Comparison of ENCODE assay signal across 9 cellular contexts in genomic region chr6:52573295-52573694, GRCh38. TPM values are rescaled to one million over a fixed set of nuclear protein-coding genes. Genes with fewer than 3 reads are reported as not detected.
DNase-seq lines count a peak whose midpoint lies in the region; ATAC-seq lines count a peak whose summit lies in the region.
"Had no signal": no experiment of that assay in that cellular context is flagged by ENCODE, and none has a peak within 500 bp of the region (broad histone marks: within the 10 kb centered on the region; RNA-seq: fewer than 3 reads in every experiment).

No MANE protein-coding gene starts in this region.

- H3K4me1 ChIP-seq in SJSA1 (replicated peaks): peaks cover 50% of the 10 kb centered on the region
- peaks cover 69% of the 10 kb centered on the region for H3K4me1 ChIP-seq in skeletal muscle satellite cell (ENCODE audit: control insufficient read depth, insufficient read depth, low read length)

- H3K9me3 Mint-ChIP-seq in activated CD4-positive, alpha-beta memory T cell treated with anti-CD3 and anti-CD28 coated beads for 36 hours: no peaks in the 10 kb centered on the region
- H3K9me3 Mint-ChIP-seq in activated naive CD4-positive, alpha-beta T cell treated with anti-CD3 and anti-CD28 coated beads, Interleukin-2, amount 50 U/mL, for 72 hours: no peaks in the 10 kb centered on the region

- POLR2A ChIA-PET in activated CD4-positive, alpha-beta memory T cell treated with anti-CD3 and anti-CD28 coated beads for 36 hours (lab: Charles Lee): no interaction called here

- H3K9ac ChIP-seq in skeletal muscle satellite cell (ENCODE audit: low read depth, low read length): peak overlapping the region; percentile 97

- no peak overlapping the region for H3K4me3 Mint-ChIP-seq in activated CD4-positive, alpha-beta memory T cell treated with anti-CD3 and anti-CD28 coated beads for 36 hours

- H3K9me3 ChIP-seq in SJSA1 (replicated peaks) (no peaks in the 10 kb centered on the region), skeletal muscle satellite cell (replicated peaks; ENCODE audit: low read length) (no peaks in the 10 kb centered on the region)

- peak overlapping the region; percentile 1; the same call in 1 of the 2 replicates for H3K4me3 ChIP-seq in SJSA1
- H3K4me3 ChIP-seq in skeletal muscle satellite cell (ENCODE audit: low read length): peak overlapping the region; percentile 96

- peaks cover 55% of the 10 kb centered on the region for H3K36me3 ChIP-seq in SJSA1
- peaks cover 61% of the 10 kb centered on the region for H3K36me3 ChIP-seq in skeletal muscle satellite cell (ENCODE audit: insufficient read depth, low read length)

- H3K27ac Mint-ChIP-seq in activated CD4-positive, alpha-beta memory T cell treated with anti-CD3 and anti-CD28 coated beads for 36 hours: no peak overlapping the region
- peak overlapping the region in 1 of 2 donors; percentile 53 for H3K27ac Mint-ChIP-seq in activated naive CD4-positive, alpha-beta T cell treated with anti-CD3 and anti-CD28 coated beads, Interleukin-2, amount 50 U/mL, for 72 hours

- H3K27me3 ChIP-seq in SJSA1 (replicated peaks): no peaks in the 10 kb centered on the region
- no peaks in the 10 kb centered on the region for H3K27me3 ChIP-seq in skeletal muscle satellite cell (ENCODE audit: control insufficient read depth, insufficient read depth, low read length)

- no peaks in the 10 kb centered on the region for H3K27me3 Mint-ChIP-seq in activated CD4-positive, alpha-beta memory T cell treated with anti-CD3 and anti-CD28 coated beads for 36 hours

- no peaks in the 10 kb centered on the region for H3K36me3 Mint-ChIP-seq in activated CD4-positive, alpha-beta memory T cell treated with anti-CD3 and anti-CD28 coated beads for 36 hours
- peaks cover 6 to 7% of the 10 kb centered on the region in 2 donors for H3K36me3 Mint-ChIP-seq in activated naive CD4-positive, alpha-beta T cell treated with anti-CD3 and anti-CD28 coated beads, Interleukin-2, amount 50 U/mL, for 72 hours

- intact Hi-C loops in activated CD4-positive, alpha-beta memory T cell treated with anti-CD3 and anti-CD28 coated beads for 36 hours (cut with micrococcal nuclease): no loop called here

- H3K27ac ChIP-seq in SJSA1: peak overlapping the region; percentile 60

- H3K4me2 ChIP-seq in skeletal muscle satellite cell (ENCODE audit: low read length): peak overlapping the region; percentile 92

- CTCF ChIA-PET in activated CD4-positive, alpha-beta memory T cell treated with anti-CD3 and anti-CD28 coated beads for 36 hours (lab: Charles Lee): no interaction called here

- no peak for ATAC-seq in activated naive CD4-positive, alpha-beta T cell treated with anti-CD3 and anti-CD28 coated beads, Interleukin-2, amount 50 U/mL, for 72 hours

- peaks cover 32% of the 10 kb centered on the region for H3K4me1 Mint-ChIP-seq in activated CD4-positive, alpha-beta memory T cell treated with anti-CD3 and anti-CD28 coated beads for 36 hours (ENCODE audit: low read depth)

- DNase-seq in GM03348 (ENCODE audit: low spot score): peak; percentile 66
- DNase-seq in SJSA1 (ENCODE audit: low read depth in 1 of 2, low spot score in 2 of 2): peak; percentile 53 to 71
- peak; percentile 58 for DNase-seq in hepatic stellate cell (ENCODE audit: low spot score)
- no peak for DNase-seq in activated naive CD4-positive, alpha-beta T cell treated with Interleukin-2 at 50 U/mL for 16 hours
- DNase-seq in activated CD4-positive, alpha-beta memory T cell treated with anti-CD3 and anti-CD28 coated beads for 36 hours: no peak
- DNase-seq in activated naive CD4-positive, alpha-beta T cell treated with anti-CD3 and anti-CD28 coated beads, Interleukin-2, amount 50 U/mL, for 72 hours (ENCODE audit: low spot score in 2 of 2): no peak
- no peak for DNase-seq in NCI-H1048 (lab: John Stamatoyannopoulos, UW)
- DNase-seq: amygdala had no signal

RNA-seq across cellular contexts. Expression of gene TRAM2, which starts 3.6 kb away (rescaled TPM):
- 59.7 and 98.1 TPM in 2 replicates for total RNA-seq in SJSA1 (2014; rRNA removed; shearing (Covaris generic))
- 117 and 131 TPM in 2 replicates for total RNA-seq in skeletal muscle satellite cell (2012; rRNA removed)
- total RNA-seq in activated CD4-positive, alpha-beta memory T cell treated with anti-CD3 and anti-CD28 coated beads for 36 hours: 1 to 10 TPM; 2.4 to 2.6 TPM
- 1 to 10 TPM; 3.2 to 3.8 TPM for total RNA-seq in activated naive CD4-positive, alpha-beta T cell treated with anti-CD3 and anti-CD28 coated beads, Interleukin-2, amount 50 U/mL, for 72 hours

Comparison
In these comparisons a context has a peak if more than half of its experiments do, and no peak if none do; other contexts are left out.
1. DNase-seq: peak in GM03348 (single experiment), SJSA1 (2 of 2) and hepatic stellate cell (single experiment); none in activated naive CD4-positive, alpha-beta T cell treated with Interleukin-2 at 50 U/mL for 16 hours (single experiment), activated CD4-positive, alpha-beta memory T cell treated with anti-CD3 and anti-CD28 coated beads for 36 hours (single experiment), activated naive CD4-positive, alpha-beta T cell treated with anti-CD3 and anti-CD28 coated beads, Interleukin-2, amount 50 U/mL, for 72 hours (0 of 2) and NCI-H1048 (single experiment).
2. RNA of gene TRAM2, which starts 3.6 kb away (total RNA-seq): 59.7 to 98.1 TPM in SJSA1; 3.2 to 3.8 TPM in activated naive CD4-positive, alpha-beta T cell treated with anti-CD3 and anti-CD28 coated beads, Interleukin-2, amount 50 U/mL, for 72 hours and 2.4 to 2.6 TPM in activated CD4-positive, alpha-beta memory T cell treated with anti-CD3 and anti-CD28 coated beads for 36 hours; every median in the first group is over 10 times any median in the second.